ENCODE assay signal across 8 cellular contexts in the genomic region with DNA sequence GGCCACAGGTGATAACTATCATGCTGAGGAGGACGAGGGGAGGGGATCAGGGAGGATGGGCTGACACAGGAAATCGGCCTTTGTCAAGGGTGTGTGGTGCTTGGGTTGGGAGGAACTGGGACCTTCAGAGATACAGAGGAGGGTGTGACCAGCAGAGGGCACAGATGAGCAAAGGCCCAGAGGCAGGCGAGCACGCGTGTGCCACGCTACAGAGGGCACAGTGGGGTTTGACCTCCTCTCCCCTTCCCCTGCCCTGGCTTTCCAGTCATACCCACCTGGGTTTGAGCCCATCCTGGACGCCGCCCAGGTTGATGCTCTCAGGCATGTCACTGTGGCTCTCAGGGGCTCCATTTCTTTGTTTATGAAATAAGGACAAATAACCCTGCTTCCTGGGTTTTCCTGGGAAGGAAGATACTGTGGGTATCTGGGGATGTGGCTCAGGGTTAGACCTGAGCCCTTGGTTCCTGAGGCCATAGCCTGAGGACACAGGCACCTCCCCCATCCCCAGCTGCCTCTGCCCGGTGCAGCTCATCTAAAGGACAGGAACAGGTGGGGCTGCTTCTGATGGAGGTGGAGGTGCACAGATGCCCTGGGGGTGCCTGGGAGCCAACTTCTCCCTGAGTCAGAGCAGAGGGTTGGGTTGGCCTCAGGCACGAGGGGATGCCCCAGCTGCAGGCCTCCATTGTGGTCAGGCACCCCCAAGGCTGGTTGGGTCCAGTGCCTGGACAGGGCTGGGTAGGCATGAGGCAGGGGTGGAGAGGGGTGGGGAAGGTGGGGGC. TPM values are rescaled to one million over a fixed set of nuclear protein-coding genes. Genes with fewer than 3 reads are reported as not detected.
A peak's percentile ranks its signal among the peaks of the same experiment; 100 is the strongest.
DNase-seq lines count a peak whose midpoint lies in the region; ATAC-seq and TF ChIP-seq lines count a peak whose summit lies in the region.

No MANE protein-coding gene starts in this region.

- H3K27me3 ChIP-seq in SJCRH30 (no peaks in the 10 kb centered on the region), aorta (ENCODE audit: control insufficient read depth in 1 of 2, insufficient read depth in 2 of 2, low read length in 1 of 2) (no peaks in the 10 kb centered on the region)

- intact Hi-C loops in posterior vena cava (cut with DNase I) (no loop called here), aorta (cut with DNase I) (loop anchor here in 1 of 2 donors (5.0 to 10.0 kb wide), 3 partner anchors 38 to 123 kb away; a partner anchor contains a TSS)

- 32 to 34% methylated on average over 10 of the region's 10 CpGs for WGBS in aorta, 2 donors

- H3K27me3 Mint-ChIP-seq in glutamatergic neuron (ENCODE audit: unreplicated experiment), result peaks cover 9% of the 10 kb centered on the region

- H3K36me3 ChIP-seq in SJCRH30 (no peaks in the 10 kb centered on the region), aorta (ENCODE audit: control insufficient read depth in 1 of 2, insufficient read depth in 2 of 2, low read length in 1 of 2) (no peaks in the 10 kb centered on the region)

- peaks cover 5% of the 10 kb centered on the region for H3K4me1 Mint-ChIP-seq in glutamatergic neuron (ENCODE audit: low read depth, unreplicated experiment)

- H3K9me3 ChIP-seq in SJCRH30 (replicated peaks) (no peaks in the 10 kb centered on the region), aorta (ENCODE audit: control insufficient read depth, low read length) (no peaks in the 10 kb centered on the region)

- peak overlapping the region; percentile 81 for H3K27ac ChIP-seq in SJCRH30
- H3K27ac ChIP-seq in aorta (ENCODE audit: low read depth in 1 of 2, low read length in 2 of 2), result no peak overlapping the region

- H3K4me3 Mint-ChIP-seq in glutamatergic neuron (ENCODE audit: unreplicated experiment), result peak overlapping the region; percentile 47

- TF ChIP-seq CTCF in AG09309 (IDR thresholded peaks at IDR 0.05; ENCODE audit: control insufficient read depth, insufficient read depth, low read depth, low read length, missing control alignments) (peak; percentile 92), glutamatergic neuron (IDR thresholded peaks at IDR 0.05; ENCODE audit: partially characterized antibody, unreplicated experiment) (peak; percentile 49)

- ATAC-seq in GM18861 (IDR thresholded peaks at IDR 0.05; ENCODE audit: unreplicated experiment), result peak; percentile 70
- ATAC-seq in HG03439 (IDR thresholded peaks at IDR 0.05; ENCODE audit: unreplicated experiment), result peak; percentile 54
- ATAC-seq in aorta (ENCODE audit: low FRiP score), result peak; percentile 82

- H3K36me3 Mint-ChIP-seq in glutamatergic neuron (ENCODE audit: unreplicated experiment), result no peaks in the 10 kb centered on the region

- H3K4me1 ChIP-seq in SJCRH30, result peaks cover 55% of the 10 kb centered on the region
- H3K4me1 ChIP-seq in aorta (ENCODE audit: control insufficient read depth in 1 of 2, insufficient read depth in 2 of 2, low read length in 2 of 2), result no peaks in the 10 kb centered on the region

- DNase-seq in AG09309 (ENCODE audit: low read depth), result no peak
- peak; percentile 99 to 100 for DNase-seq in SJCRH30
- DNase-seq in activated gamma-delta T cell treated with anti-CD3 and anti-CD28 coated beads, Interleukin-2, amount 50 U/mL, for 16 hours (ENCODE audit: low read depth), result peak; percentile 74
- DNase-seq in glutamatergic neuron, result peak; percentile 63
- DNase-seq in posterior vena cava (ENCODE audit: low spot score), result peak; percentile 91
- peak; percentile 86 to 88 for DNase-seq in aorta

- peaks cover 4% of the 10 kb centered on the region for H3K9me3 Mint-ChIP-seq in glutamatergic neuron (ENCODE audit: unreplicated experiment)

- H3K4me3 ChIP-seq in AG09309 (ENCODE audit: control insufficient read depth, low read depth, low read length), result no peak overlapping the region
- no peak overlapping the region for H3K4me3 ChIP-seq in SJCRH30
- H3K4me3 ChIP-seq in aorta (ENCODE audit: low read length in 2 of 2), result no peak overlapping the region

- H3K27ac Mint-ChIP-seq in glutamatergic neuron (ENCODE audit: unreplicated experiment), result no peak overlapping the region

RNA-seq across cellular contexts. Expression of a gene that starts 51.8 kb away (rescaled TPM):
- total RNA-seq in SJCRH30 (2014; rRNA removed; shearing (Covaris generic)), result 0.84 and 0.87 TPM in 2 replicates
- total RNA-seq in glutamatergic neuron (ENCODE audit: unreplicated experiment), result 1.8 TPM
- under 1 TPM; 0.42 to 0.48 TPM for total RNA-seq in posterior vena cava
- total RNA-seq in aorta, result 1 to 10 TPM in 1 of 2 donors, under 1 TPM in 1; 0.16 to 1.8 TPM
- polyA plus RNA-seq in aorta, result under 1 TPM; 0.13 to 0.77 TPM
